8 cellular contexts compared by ENCODE assay signal in genomic region chrX:1500701-1501624, GRCh38. TPM values are rescaled to one million over a fixed set of nuclear protein-coding genes. Genes with fewer than 3 reads are reported as not detected.
DNase-seq lines count a peak whose midpoint lies in the region; ATAC-seq, FAIRE-seq and TF ChIP-seq lines count a peak whose summit lies in the region.

No MANE protein-coding gene starts in this region.

- H3K27me3 Mint-ChIP-seq in IgD-negative memory B cell = no peaks in the 10 kb centered on the region

- peaks cover 29 to 38% (median 36%) of the 10 kb centered on the region in 3 donors for H3K4me1 Mint-ChIP-seq in IgD-negative memory B cell

- peak overlapping the region; percentile 10 to 54 (median 42) for H3K4me3 Mint-ChIP-seq in IgD-negative memory B cell

- H3K36me3 Mint-ChIP-seq in IgD-negative memory B cell = peaks cover 6% of the 10 kb centered on the region

- TF ChIP-seq POLR2A in GM12891 (IDR thresholded peaks at IDR 0.05; ENCODE audit: low read depth, low read length) (no peak; the same call in 1 of the 2 replicates), thyroid gland (IDR thresholded peaks at IDR 0.05) (no peak)

- ATAC-seq in GM21526 (IDR thresholded peaks at IDR 0.05; ENCODE audit: low FRiP score, unreplicated experiment) = peak; percentile 70

- H3K27ac ChIP-seq in left ventricle myocardium inferior (replicated peaks) (peak overlapping the region; percentile 84), thyroid gland (peak overlapping the region in 1 of 3 donors; percentile 53)

- peak overlapping the region; percentile 40 for H3K4me3 ChIP-seq in left ventricle myocardium inferior
- H3K4me3 ChIP-seq in thyroid gland (replicated peaks in 1 of 3) = no peak overlapping the region

- TF ChIP-seq CTCF in left ventricle myocardium inferior (IDR thresholded peaks at IDR 0.05; ENCODE audit: borderline replicate concordance) (no peak), thyroid gland (IDR thresholded peaks at IDR 0.05) (no peak)

- 79 to 81% methylated on average over 19 to 20 of the region's 23 CpGs for WGBS in thyroid gland, 2 donors

- peaks cover 18% of the 10 kb centered on the region for H3K4me1 ChIP-seq in left ventricle myocardium inferior
- H3K4me1 ChIP-seq in thyroid gland = no peaks in the 10 kb centered on the region

- H3K9me3 ChIP-seq in left ventricle myocardium inferior (replicated peaks) (no peaks in the 10 kb centered on the region), thyroid gland (no peaks in the 10 kb centered on the region)

- H3K36me3 ChIP-seq in left ventricle myocardium inferior (no peaks in the 10 kb centered on the region), thyroid gland (no peaks in the 10 kb centered on the region)

- peak; percentile 50 for DNase-seq in GM12891 (ENCODE audit: insufficient read length, low spot score)
- no peak for DNase-seq in left ventricle myocardium inferior
- DNase-seq in NCI-H1417 (lab: John Stamatoyannopoulos, UW) = no peak
- DNase-seq in NCI-H524 treated with DMSO at 0.1 percent for 48 hours (lab: John Stamatoyannopoulos, UW) = no peak
- no peak for DNase-seq in thyroid gland
- no peak for DNase-seq in DMS153 treated with DMSO at 0.1 percent for 48 hours (lab: John Stamatoyannopoulos, UW; ENCODE audit: unreplicated experiment)

- H3K27ac Mint-ChIP-seq in IgD-negative memory B cell = peak overlapping the region; percentile 81 to 100 (median 93)

- H3K9me3 Mint-ChIP-seq in IgD-negative memory B cell = peaks cover 0 to 4% (median 0%) of the 10 kb centered on the region in 3 donors

- FAIRE-seq in GM12891 (lab: Jason Lieb, UNC) = peak; percentile 98

- H3K27me3 ChIP-seq in left ventricle myocardium inferior (ENCODE audit: low read depth) (no peaks in the 10 kb centered on the region), thyroid gland (no peaks in the 10 kb centered on the region)

- intact Hi-C loops in left ventricle myocardium inferior (cut with micrococcal nuclease) = no loop called here
- intact Hi-C loops in thyroid gland (cut with DNase I) = no loop called here

TF ChIP-seq in GM12891, 5 proteins besides CTCF, POLR2A, EP300 and RAD21:
- TF ChIP-seq SPI1 (IDR thresholded peaks at IDR 0.05; ENCODE audit: low read depth, low read length) (peak; percentile 22; the same call in 1 of the 2 replicates), POLR2AphosphoS5 (IDR thresholded peaks at IDR 0.05; ENCODE audit: low read depth, low read length) (peak; percentile 47; the same call in 1 of the 2 replicates), PAX5 (IDR thresholded peaks at IDR 0.05; ENCODE audit: insufficient read depth, low read length, severe bottlenecking) (peak; percentile 75), TAF1 (IDR thresholded peaks at IDR 0.05; ENCODE audit: low read depth, low read length) (no peak), POU2F2 (IDR thresholded peaks at IDR 0.05; ENCODE audit: low read depth, low read length) (peak; percentile 42; the same call in 1 of the 2 replicates)

RNA-seq across cellular contexts. Expression of gene P2RY8, which starts 36.0 kb away (rescaled TPM):
- 42.6 TPM for polyA plus RNA-seq in GM12891 (2012; ENCODE audit: low read depth, missing spikeins)
- polyA plus RNA-seq in IgD-negative memory B cell = 206 TPM
- total RNA-seq in left ventricle myocardium inferior (1.9 TPM), thyroid gland (10 to 100 TPM in 1 of 4 donors, 1 to 10 TPM in 3; 2.4 to 11.9 (median 3.0) TPM)

RNA-seq across cellular contexts. Expression of gene ASMTL, which starts 48.3 kb away (rescaled TPM):
- polyA plus RNA-seq in GM12891 (2012; ENCODE audit: low read depth, missing spikeins) = 59.7 TPM
- 50.1 TPM for polyA plus RNA-seq in IgD-negative memory B cell
- total RNA-seq in left ventricle myocardium inferior (36.5 TPM), thyroid gland (10 to 100 TPM; 29.7 to 56.1 (median 42.4) TPM)
